Comparison of ENCODE assay signal across 18 cellular contexts in genomic region chr9:37452611-37453010, GRCh38.
"Had no signal": no experiment of that assay in that cellular context is flagged by ENCODE, and none has a peak within 500 bp of the region (broad histone marks: within the 10 kb centered on the region; RNA-seq: fewer than 3 reads in every experiment).

No MANE protein-coding gene starts in this region.

- H3K9me3 ChIP-seq: gastrocnemius medialis, transverse colon, vagina had no signal

- H3K9me3 Mint-ChIP-seq: activated T-helper 17 cell treated with anti-CD3 and anti-CD28 coated beads, Interleukin-2, amount 50 U/mL, for 72 hours; immature natural killer cell had no signal

- H3K27me3 ChIP-seq: brain microvascular endothelial cell, gastrocnemius medialis, heart left ventricle, right atrium auricular region, transverse colon, vagina had no signal

- H3K27ac Mint-ChIP-seq: activated T-helper 17 cell treated with anti-CD3 and anti-CD28 coated beads, Interleukin-2, amount 50 U/mL, for 72 hours; dendritic cell treated with granulocyte-macrophage colony-stimulating factor and Interleukin-4, amounts not matched to agents 40 ng/mL and 50 ng/mL, for 4 days; progenitor cell of endocrine pancreas had no signal

- H3K36me3 ChIP-seq: brain microvascular endothelial cell, gastrocnemius medialis, transverse colon, vagina had no signal

- H3K27ac ChIP-seq: brain microvascular endothelial cell, right atrium auricular region, transverse colon, vagina had no signal

- H3K4me3 ChIP-seq: gastrocnemius medialis, heart left ventricle, right atrium auricular region, transverse colon, vagina had no signal

- H3K27me3 Mint-ChIP-seq: activated T-helper 17 cell treated with anti-CD3 and anti-CD28 coated beads, Interleukin-2, amount 50 U/mL, for 72 hours; dendritic cell treated with granulocyte-macrophage colony-stimulating factor and Interleukin-4, amounts not matched to agents 40 ng/mL and 50 ng/mL, for 4 days; progenitor cell of endocrine pancreas had no signal

- H3K4me3 Mint-ChIP-seq: activated T-helper 17 cell treated with anti-CD3 and anti-CD28 coated beads, Interleukin-2, amount 50 U/mL, for 72 hours; dendritic cell treated with granulocyte-macrophage colony-stimulating factor and Interleukin-4, amounts not matched to agents 40 ng/mL and 50 ng/mL, for 4 days; immature natural killer cell had no signal

- FAIRE-seq: small intestine had no signal

- ATAC-seq: activated T-helper 17 cell treated with anti-CD3 and anti-CD28 coated beads, Interleukin-2, amount 50 U/mL, for 72 hours; gastrocnemius medialis; heart left ventricle had no signal

- DNase-seq: activated CD4-positive, alpha-beta T cell treated with anti-CD3 and anti-CD28 coated beads for 1 hour; activated CD4-positive, alpha-beta T cell treated with anti-CD3 and anti-CD28 coated beads, Interleukin-2, amount 50 U/mL, for 4 hours; activated naive CD4-positive, alpha-beta T cell treated with Interleukin-2 at 50 U/mL for 16 hours; anterior cingulate cortex; brain microvascular endothelial cell; cerebellar nuclear complex; gastrocnemius medialis; heart left ventricle; immature natural killer cell; small intestine; stimulated activated CD4-positive, alpha-beta T cell treated with anti-CD3 and anti-CD28 coated beads, Interleukin-4, amount 100 ng/mL, for 24 hours; stimulated activated naive CD4-positive, alpha-beta T cell; transverse colon had no signal
